17 cellular contexts compared by ENCODE assay signal in the genomic region with DNA sequence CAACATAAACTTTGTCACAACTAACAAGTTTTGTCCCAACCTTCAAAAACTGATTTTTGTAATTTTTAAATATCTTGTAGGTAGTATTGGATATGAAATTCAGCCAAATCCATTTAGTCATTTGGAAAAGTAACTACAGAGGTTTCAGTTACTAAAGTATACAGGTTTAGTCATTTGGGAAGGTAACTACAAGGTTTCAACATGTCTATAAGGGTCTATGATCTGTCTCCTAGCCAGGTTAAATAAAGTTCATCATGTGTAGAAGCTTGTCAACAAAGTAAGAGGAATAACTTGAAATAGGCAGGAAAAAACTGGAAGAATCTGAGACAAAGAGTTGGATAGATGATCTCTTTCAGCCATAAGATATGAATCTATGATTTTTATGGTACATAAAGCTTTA.
A peak's percentile ranks its signal among the peaks of the same experiment; 100 is the strongest.
DNase-seq lines count a peak whose midpoint lies in the region; ATAC-seq and TF ChIP-seq lines count a peak whose summit lies in the region.
"Had no signal": no experiment of that assay in that cellular context is flagged by ENCODE, and none has a peak within 500 bp of the region (broad histone marks: within the 10 kb centered on the region; RNA-seq: fewer than 3 reads in every experiment).

No MANE protein-coding gene starts in this region.

- ATAC-seq in RWPE2 (ENCODE audit: low read depth) = peak; percentile 43; the same call in 2 of the 3 replicates
- ATAC-seq in foreskin keratinocyte = no peak
- no peak for ATAC-seq in GM19023 (IDR thresholded peaks at IDR 0.05; ENCODE audit: unreplicated experiment)
- no peak for ATAC-seq in HG02973 (IDR thresholded peaks at IDR 0.05; ENCODE audit: unreplicated experiment)

- H3K27me3 ChIP-seq in RWPE2 (ENCODE audit: insufficient read depth, poor library complexity, severe bottlenecking) (no peaks in the 10 kb centered on the region), foreskin keratinocyte (no peaks in the 10 kb centered on the region)

- H3K4me1 ChIP-seq in RWPE2 (ENCODE audit: insufficient read depth, poor library complexity, severe bottlenecking) (peaks cover 47% of the 10 kb centered on the region), foreskin keratinocyte (peaks cover 34% of the 10 kb centered on the region)
- H3K4me1 ChIP-seq: HAP-1 had no signal

- H3K27me3 Mint-ChIP-seq in osteocyte (ENCODE audit: unreplicated experiment) = no peaks in the 10 kb centered on the region
- H3K27me3 Mint-ChIP-seq: CD4-positive, alpha-beta T cell had no signal

- TF ChIP-seq CTCF in RWPE2 (IDR thresholded peaks at IDR 0.05; ENCODE audit: poor library complexity, severe bottlenecking) = no peak
- TF ChIP-seq CTCF in epithelial cell of esophagus (IDR thresholded peaks at IDR 0.05; ENCODE audit: insufficient read depth, low read depth, low read length, missing control alignments) = no peak
- no peak for TF ChIP-seq CTCF in foreskin keratinocyte (conservative IDR thresholded peaks at IDR 0.05)
- no peak for TF ChIP-seq CTCF in osteocyte (IDR thresholded peaks at IDR 0.05)

- DNase-seq in RWPE2 (ENCODE audit: low spot score) = no peak
- peak; percentile 67 for DNase-seq in epithelial cell of esophagus (ENCODE audit: low read depth)
- DNase-seq in foreskin keratinocyte = peak; percentile 59 to 62
- no peak for DNase-seq in osteocyte (ENCODE audit: extremely low spot score, unreplicated experiment)
- DNase-seq in AG20443 (ENCODE audit: low spot score) = no peak
- no peak for DNase-seq in globus pallidus (ENCODE audit: low spot score)
- DNase-seq: ACHN; AML-193; CD4-positive, alpha-beta T cell; DMS153; DMS79; GDM1; GM23248 had no signal

- H3K27ac ChIP-seq in RWPE2 (ENCODE audit: poor library complexity, severe bottlenecking) (peak overlapping the region; percentile 53), foreskin keratinocyte (peak overlapping the region; percentile 57)
- H3K27ac ChIP-seq: C4-2B, GM23248 had no signal

- no peak overlapping the region for H3K4me3 Mint-ChIP-seq in osteocyte (ENCODE audit: unreplicated experiment)
- H3K4me3 Mint-ChIP-seq: CD4-positive, alpha-beta T cell had no signal

- H3K27ac Mint-ChIP-seq in osteocyte (ENCODE audit: unreplicated experiment) = peak overlapping the region; percentile 92
- H3K27ac Mint-ChIP-seq: CD4-positive, alpha-beta T cell had no signal

- H3K36me3 ChIP-seq in RWPE2 (ENCODE audit: low read depth) = no peaks in the 10 kb centered on the region
- H3K36me3 ChIP-seq: HAP-1 had no signal

- peaks cover 76% of the 10 kb centered on the region for H3K4me1 Mint-ChIP-seq in osteocyte (ENCODE audit: unreplicated experiment)

- H3K9me3 Mint-ChIP-seq in osteocyte (ENCODE audit: unreplicated experiment) = peaks cover 3% of the 10 kb centered on the region

- H3K36me3 Mint-ChIP-seq in osteocyte (ENCODE audit: unreplicated experiment) = peaks cover 13% of the 10 kb centered on the region

- no peak overlapping the region for H3K4me3 ChIP-seq in RWPE2 (ENCODE audit: severe bottlenecking)
- no peak overlapping the region for H3K4me3 ChIP-seq in epithelial cell of esophagus (ENCODE audit: low read length)
- H3K4me3 ChIP-seq: GM23248, HAP-1 had no signal

- H3K9me3 ChIP-seq in RWPE2 (ENCODE audit: severe bottlenecking) = no peaks in the 10 kb centered on the region
- H3K9me3 ChIP-seq: HAP-1 had no signal

Comparison
In these comparisons a context has a peak if more than half of its experiments do, and no peak if none do; other contexts are left out.
1. DNase-seq: peak in epithelial cell of esophagus (single experiment) and foreskin keratinocyte (2 of 2); none in RWPE2 (single experiment), osteocyte (single experiment), AG20443 (single experiment) and globus pallidus (single experiment).